In genomic region chr16:55285586-55285985, GRCh38 we compare ENCODE assay signal across 19 cellular contexts. TPM values are rescaled to one million over a fixed set of nuclear protein-coding genes. Genes with fewer than 3 reads are reported as not detected.
A peak's percentile ranks its signal among the peaks of the same experiment; 100 is the strongest.
DNase-seq lines count a peak whose midpoint lies in the region; ATAC-seq and TF ChIP-seq lines count a peak whose summit lies in the region.
"Had no signal": no experiment of that assay in that cellular context is flagged by ENCODE, and none has a peak within 500 bp of the region (broad histone marks: within the 10 kb centered on the region; RNA-seq: fewer than 3 reads in every experiment).

No MANE protein-coding gene starts in this region.

- TF ChIP-seq CTCF in progenitor cell of endocrine pancreas (IDR thresholded peaks at IDR 0.05; ENCODE audit: unreplicated experiment): no peak
- no peak for TF ChIP-seq CTCF in chondrocyte (IDR thresholded peaks at IDR 0.05)

- DNase-seq in NCI-H1105 treated with DMSO at 0.1 percent for 48 hours (lab: John Stamatoyannopoulos, UW) (peak; percentile 85), NCI-H1930 (lab: John Stamatoyannopoulos, UW) (peak; percentile 16 to 81), NCI-H748 treated with DMSO at 0.1 percent for 48 hours (lab: John Stamatoyannopoulos, UW) (peak; percentile 58), progenitor cell of endocrine pancreas (ENCODE audit: low spot score, unreplicated experiment) (no peak), ureter (ENCODE audit: low spot score) (no peak), chondrocyte (ENCODE audit: low spot score) (no peak)
- DNase-seq: C1 segment of cervical spinal cord; Calu3; CD4-positive, alpha-beta memory T cell; COR-L47; DMS53; DMS79 treated with DMSO at 0.1 percent for 48 hours; GF-D8; GOT3; HFFc6 had no signal

- H3K4me1 Mint-ChIP-seq in progenitor cell of endocrine pancreas (ENCODE audit: low read depth) (peaks cover 14% of the 10 kb centered on the region), chondrocyte (ENCODE audit: low read depth) (peaks cover 31% of the 10 kb centered on the region)
- H3K4me1 Mint-ChIP-seq: CD4-positive, alpha-beta memory T cell had no signal

- H3K27me3 Mint-ChIP-seq in progenitor cell of endocrine pancreas (no peaks in the 10 kb centered on the region), chondrocyte (ENCODE audit: low read depth) (no peaks in the 10 kb centered on the region)

- H3K9me3 Mint-ChIP-seq in progenitor cell of endocrine pancreas (ENCODE audit: low read depth) (peaks cover 10% of the 10 kb centered on the region), chondrocyte (ENCODE audit: low read depth) (peaks cover 17% of the 10 kb centered on the region)

- H3K4me3 Mint-ChIP-seq in progenitor cell of endocrine pancreas (ENCODE audit: low read depth) (no peak overlapping the region), chondrocyte (ENCODE audit: unreplicated experiment) (no peak overlapping the region)
- H3K4me3 Mint-ChIP-seq: CD4-positive, alpha-beta memory T cell; HFFc6 had no signal

- no peak for ATAC-seq in SK-N-SH treated with all-trans-retinoic acid at 6 μM for 48 hours
- no peak for ATAC-seq in GM21381 (IDR thresholded peaks at IDR 0.05; ENCODE audit: unreplicated experiment)

- H3K27ac Mint-ChIP-seq in progenitor cell of endocrine pancreas (no peak overlapping the region), chondrocyte (ENCODE audit: unreplicated experiment) (no peak overlapping the region)
- H3K27ac Mint-ChIP-seq: CD4-positive, alpha-beta memory T cell; HFFc6 had no signal

- H3K36me3 Mint-ChIP-seq in progenitor cell of endocrine pancreas (ENCODE audit: insufficient read depth): peaks cover 3% of the 10 kb centered on the region
- peaks cover 6% of the 10 kb centered on the region for H3K36me3 Mint-ChIP-seq in chondrocyte (ENCODE audit: low read depth)
- H3K36me3 Mint-ChIP-seq: CD4-positive, alpha-beta memory T cell had no signal

TF ChIP-seq in SK-N-SH treated with all-trans-retinoic acid at 6 μM for 48 hours, 23 proteins besides CTCF, POLR2A, EP300 and RAD21:
- TF ChIP-seq TSHZ2 (CRISPR knock-in tag; IDR thresholded peaks at IDR 0.05): no peak
- TF ChIP-seq TCF4 (CRISPR knock-in tag; IDR thresholded peaks at IDR 0.05; ENCODE audit: borderline replicate concordance): peak; percentile 53; the same call in 1 of the 2 replicates
- TF ChIP-seq ZC3H10 (CRISPR knock-in tag; IDR thresholded peaks at IDR 0.05): no peak
- TF ChIP-seq RARB (CRISPR knock-in tag; IDR thresholded peaks at IDR 0.05): no peak
- TF ChIP-seq ZNF8 (CRISPR knock-in tag; IDR thresholded peaks at IDR 0.05): no peak

RNA-seq across cellular contexts. Expression of gene IRX6, which starts 38.4 kb away (rescaled TPM):
- total RNA-seq in progenitor cell of endocrine pancreas (not detected in 2 replicates), ureter (not detected), chondrocyte (not detected in 3 replicates)
- total RNA-seq: A673; Calu3; CD4-positive, alpha-beta memory T cell; G401; HFFc6 had no signal

Comparison
In these comparisons a context has a peak if more than half of its experiments do, and no peak if none do; other contexts are left out.
1. DNase-seq: peak in NCI-H1105 treated with DMSO at 0.1 percent for 48 hours (single experiment), NCI-H1930 (2 of 2) and NCI-H748 treated with DMSO at 0.1 percent for 48 hours (single experiment); none in progenitor cell of endocrine pancreas (single experiment), ureter (single experiment) and chondrocyte (single experiment).